ENCODE assay signal across 30 cellular contexts in genomic region chr3:30855390-30855789, GRCh38. TPM values are rescaled to one million over a fixed set of nuclear protein-coding genes. Genes with fewer than 3 reads are reported as not detected.
DNase-seq lines count a peak whose midpoint lies in the region; FAIRE-seq and TF ChIP-seq lines count a peak whose summit lies in the region.
"Had no signal": no experiment of that assay in that cellular context is flagged by ENCODE, and none has a peak within 500 bp of the region (broad histone marks: within the 10 kb centered on the region; RNA-seq: fewer than 3 reads in every experiment).

No MANE protein-coding gene starts in this region.

- no peaks in the 10 kb centered on the region for H3K36me3 ChIP-seq in astrocyte (ENCODE audit: insufficient read depth, low read length)
- H3K36me3 ChIP-seq: BLaER1 treated with 17β-estradiol and CSF1 and Interleukin-3, amounts not matched to agents 10 nM and 100 nM; cardiac muscle cell; left lung; uterus had no signal

- no peaks in the 10 kb centered on the region for H3K27me3 ChIP-seq in astrocyte (ENCODE audit: insufficient read depth, low read length)
- H3K27me3 ChIP-seq: BLaER1 treated with 17β-estradiol and CSF1 and Interleukin-3, amounts not matched to agents 10 nM and 100 nM; cardiac muscle cell; left lung; testis; uterus had no signal

- no peak overlapping the region for H3K4me2 ChIP-seq in astrocyte (ENCODE audit: low read length)
- H3K4me2 ChIP-seq: BLaER1 treated with 17β-estradiol and CSF1 and Interleukin-3, amounts not matched to agents 10 nM and 100 nM had no signal

- H3K79me2 ChIP-seq in astrocyte (ENCODE audit: insufficient read depth, low read length), result no peaks in the 10 kb centered on the region

- no peak overlapping the region for H3K27ac Mint-ChIP-seq in astrocyte (ENCODE audit: unreplicated experiment)
- H3K27ac Mint-ChIP-seq: H9; naive thymus-derived CD4-positive, alpha-beta T cell; T-cell had no signal

- DNase-seq in AG09309 (ENCODE audit: low read depth) (peak; percentile 18), HS-5 (ENCODE audit: low read depth) (peak; percentile 26), astrocyte (ENCODE audit: low read depth) (peak; percentile 38), fibroblast of peridontal ligament (ENCODE audit: extremely low read depth) (peak; percentile 23), NCI-H1417 (lab: John Stamatoyannopoulos, UW) (no peak), NOMO-1 (lab: John Stamatoyannopoulos, UW; ENCODE audit: unreplicated experiment in 2 of 2) (no peak), GM03348 (ENCODE audit: low spot score) (no peak), activated gamma-delta T cell (lab: John Stamatoyannopoulos, UW) (no peak)
- DNase-seq: ACHN; activated CD8-positive, alpha-beta memory T cell treated with anti-CD3 and anti-CD28 coated beads for 24 hours; activated T-cell treated with anti-CD3 and anti-CD28 coated beads, Interleukin-2, amount 50 U/mL, for 1 hour; Caco-2; DND-41; H9; KG1; left lung; naive thymus-derived CD4-positive, alpha-beta T cell; NCI-H526 treated with DMSO at 0.1 percent for 48 hours; retina; stimulated activated CD4-positive, alpha-beta T cell treated with anti-CD3 and anti-CD28 coated beads, Interleukin-4, amount 100 ng/mL, for 4 hours; stimulated activated naive CD4-positive, alpha-beta T cell; T-cell; testis; uterus had no signal

- H3K36me3 Mint-ChIP-seq in astrocyte (ENCODE audit: low read depth, unreplicated experiment), result no peaks in the 10 kb centered on the region
- H3K36me3 Mint-ChIP-seq: mesothelial cell of epicardium, T-cell had no signal

- no peak overlapping the region for H2AFZ ChIP-seq in astrocyte (ENCODE audit: low read depth, low read length)

- H3K4me1 Mint-ChIP-seq in astrocyte (ENCODE audit: low read depth, unreplicated experiment), result peaks cover 2% of the 10 kb centered on the region
- H3K4me1 Mint-ChIP-seq: H9; naive thymus-derived CD4-positive, alpha-beta T cell; T-cell had no signal

- peaks cover 11% of the 10 kb centered on the region for H3K27me3 Mint-ChIP-seq in astrocyte (ENCODE audit: low read depth, unreplicated experiment)

- no peak for FAIRE-seq in astrocyte (lab: Jason Lieb, UNC)
- FAIRE-seq: TTC549 had no signal

- no peak for TF ChIP-seq CTCF in AG09309 (IDR thresholded peaks at IDR 0.05; ENCODE audit: control insufficient read depth, insufficient read depth, low read depth, low read length, missing control alignments)
- no peak for TF ChIP-seq CTCF in astrocyte (IDR thresholded peaks at IDR 0.05; ENCODE audit: insufficient read depth, low read depth, low read length)

- no peak overlapping the region for H3K9ac ChIP-seq in astrocyte (ENCODE audit: low read length)
- H3K9ac ChIP-seq: BLaER1 treated with 17β-estradiol and CSF1 and Interleukin-3, amounts not matched to agents 10 nM and 100 nM had no signal

- H3K4me1 ChIP-seq in astrocyte (ENCODE audit: insufficient read depth, low read length), result no peaks in the 10 kb centered on the region
- H3K4me1 ChIP-seq: BLaER1 treated with 17β-estradiol and CSF1 and Interleukin-3, amounts not matched to agents 10 nM and 100 nM; Caco-2; left lung; testis had no signal

- no peaks in the 10 kb centered on the region for H3K9me3 ChIP-seq in astrocyte (ENCODE audit: insufficient read depth, low read depth, low read length)
- H3K9me3 ChIP-seq: BLaER1 treated with 17β-estradiol and CSF1 and Interleukin-3, amounts not matched to agents 10 nM and 100 nM; Caco-2; left lung; testis; uterus had no signal

- H4K20me1 ChIP-seq in astrocyte (ENCODE audit: insufficient read depth, low read length), result no peaks in the 10 kb centered on the region
- H4K20me1 ChIP-seq: BLaER1 treated with 17β-estradiol and CSF1 and Interleukin-3, amounts not matched to agents 10 nM and 100 nM had no signal

- no peak overlapping the region for H3K27ac ChIP-seq in astrocyte (ENCODE audit: low read depth, low read length)
- H3K27ac ChIP-seq: BLaER1 treated with 17β-estradiol and CSF1 and Interleukin-3, amounts not matched to agents 10 nM and 100 nM; cardiac muscle cell; coronary artery; left lung; testis; uterus had no signal

- H3K4me3 Mint-ChIP-seq in astrocyte (ENCODE audit: unreplicated experiment), result no peak overlapping the region
- H3K4me3 Mint-ChIP-seq: H9; mesothelial cell of epicardium; naive thymus-derived CD4-positive, alpha-beta T cell; T-cell had no signal

- no peaks in the 10 kb centered on the region for H3K9me3 Mint-ChIP-seq in astrocyte (ENCODE audit: unreplicated experiment)
- H3K9me3 Mint-ChIP-seq: H9, mesothelial cell of epicardium, T-cell had no signal

- H3K4me3 ChIP-seq in AG09309 (ENCODE audit: control insufficient read depth, low read depth, low read length) (no peak overlapping the region), astrocyte (ENCODE audit: insufficient read depth, low read depth, low read length) (no peak overlapping the region)
- H3K4me3 ChIP-seq: BLaER1 treated with 17β-estradiol and CSF1 and Interleukin-3, amounts not matched to agents 10 nM and 100 nM; cardiac muscle cell; coronary artery; left lung; testis; uterus had no signal

RNA-seq across cellular contexts. Expression of gene GADL1, which starts 39.1 kb away (rescaled TPM):
- 0.09 TPM in 1 of 2 replicates, not detected in the other for total RNA-seq in astrocyte
- total RNA-seq: naive thymus-derived CD4-positive, alpha-beta T cell; osteocyte; T-cell had no signal

Comparison
In these comparisons a context has a peak if more than half of its experiments do, and no peak if none do; other contexts are left out.
1. DNase-seq: peak in AG09309 (single experiment), HS-5 (single experiment), astrocyte (single experiment) and fibroblast of peridontal ligament (single experiment); none in NCI-H1417 (0 of 3), NOMO-1 (0 of 2), GM03348 (single experiment) and activated gamma-delta T cell (single experiment).